In the genomic region with DNA sequence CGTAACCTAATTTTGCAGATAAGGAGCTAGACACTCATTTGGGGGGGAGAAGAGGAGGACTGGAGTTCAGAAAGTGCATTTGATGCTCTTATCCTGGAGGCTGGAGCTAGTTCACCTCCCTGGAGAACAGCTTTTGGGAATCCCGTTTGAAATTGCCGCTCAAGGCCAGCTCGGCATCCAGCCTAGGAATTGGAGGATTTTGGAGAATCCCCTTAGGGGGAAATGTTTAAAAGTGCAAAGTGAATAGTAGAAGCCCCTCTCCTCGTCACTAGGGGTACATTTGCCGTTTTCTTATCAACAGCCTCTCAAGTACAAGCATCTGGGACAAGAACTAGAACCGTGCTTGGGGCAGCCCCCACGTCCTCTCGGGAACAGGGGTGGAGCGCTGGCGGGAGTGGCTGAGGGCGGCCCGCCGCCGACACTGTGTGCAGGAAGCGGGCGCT, we compare ENCODE assay signal across 8 cellular contexts. TPM values are rescaled to one million over a fixed set of nuclear protein-coding genes. Genes with fewer than 3 reads are reported as not detected.
A peak's percentile ranks its signal among the peaks of the same experiment; 100 is the strongest.
DNase-seq lines count a peak whose midpoint lies in the region; ATAC-seq and TF ChIP-seq lines count a peak whose summit lies in the region.

No MANE protein-coding gene starts in this region.

- peak overlapping the region; percentile 86 to 94 (median 92) for H3K4me3 Mint-ChIP-seq in CD8-positive, alpha-beta memory T cell
- peak overlapping the region; percentile 94 to 99 (median 96) for H3K4me3 Mint-ChIP-seq in IgD-negative memory B cell

- H3K27me3 ChIP-seq in CD8-positive, alpha-beta memory T cell (ENCODE audit: insufficient read depth, low read length, poor library complexity, severe bottlenecking) = no peaks in the 10 kb centered on the region
- no peaks in the 10 kb centered on the region for H3K27me3 ChIP-seq in esophagus squamous epithelium
- no peaks in the 10 kb centered on the region for H3K27me3 ChIP-seq in neuron (ENCODE audit: insufficient read depth, low read length)

- H3K27ac ChIP-seq in CD8-positive, alpha-beta memory T cell (ENCODE audit: low read depth, low read length) = peak overlapping the region; percentile 99
- H3K27ac ChIP-seq in esophagus squamous epithelium = peak overlapping the region; percentile 94 to 100 (median 98)

- H3K27ac Mint-ChIP-seq in CD8-positive, alpha-beta memory T cell = peak overlapping the region; percentile 92 to 100 (median 99)
- H3K27ac Mint-ChIP-seq in IgD-negative memory B cell = peak overlapping the region; percentile 91 to 99 (median 99)

- POLR2A ChIA-PET in CD8-positive, alpha-beta memory T cell (lab: Charles Lee) = interaction anchor here (1.0 to 1.1 kb wide), 2 partner anchors 103 to 210 kb away, joined by 3 to 5 read pairs; no protein-coding TSS in a partner anchor
- POLR2A ChIA-PET in GM10248 (lab: Yijun Ruan, JAX) = no interaction called here

- peaks cover 0 to 25% (median 0%) of the 10 kb centered on the region in 3 donors for H3K36me3 Mint-ChIP-seq in CD8-positive, alpha-beta memory T cell
- H3K36me3 Mint-ChIP-seq in IgD-negative memory B cell = no peaks in the 10 kb centered on the region

- no peaks in the 10 kb centered on the region for H3K27me3 Mint-ChIP-seq in CD8-positive, alpha-beta memory T cell
- H3K27me3 Mint-ChIP-seq in IgD-negative memory B cell = no peaks in the 10 kb centered on the region

- no peak for TF ChIP-seq POLR2A in esophagus squamous epithelium (IDR thresholded peaks at IDR 0.05)

- peak in 2 of 5 donors; percentile 48 to 55 for DNase-seq in CD8-positive, alpha-beta memory T cell
- peak; percentile 61 to 70 for DNase-seq in activated CD4-positive, alpha-beta T cell treated with anti-CD3 and anti-CD28 coated beads, Interleukin-2, amount 50 U/mL, for 48 hours
- no peak for DNase-seq in esophagus squamous epithelium (lab: John Stamatoyannopoulos, UW)
- no peak for DNase-seq in NCI-H1105 (lab: John Stamatoyannopoulos, UW)
- no peak for DNase-seq in GM10248 (ENCODE audit: extremely low spot score)

- CTCF ChIA-PET in CD8-positive, alpha-beta memory T cell (lab: Charles Lee) = interaction anchor here (1.3 kb wide), 1 partner anchor 103 kb away, joined by 3 read pairs; no protein-coding TSS in a partner anchor
- CTCF ChIA-PET in GM10248 (lab: Yijun Ruan, JAX) = interaction anchor here (1.4 to 1.5 kb wide), 2 partner anchors 10 kb away, joined by 3 to 6 read pairs; no protein-coding TSS in a partner anchor

- 0 to 10% methylated on average over 5 to 6 of the region's 17 CpGs for WGBS in esophagus squamous epithelium, 2 donors

- H3K4me3 ChIP-seq in CD8-positive, alpha-beta memory T cell (ENCODE audit: low read length) = peak overlapping the region; percentile 87
- H3K4me3 ChIP-seq in esophagus squamous epithelium (peak overlapping the region; percentile 62 to 93 (median 82)), neuron (ENCODE audit: low read length) (peak overlapping the region; percentile 94)

- peaks cover 30% of the 10 kb centered on the region for H3K4me1 ChIP-seq in CD8-positive, alpha-beta memory T cell (ENCODE audit: insufficient read depth, low read length)
- peaks cover 0 to 43% (median 30%) of the 10 kb centered on the region in 3 donors for H3K4me1 ChIP-seq in esophagus squamous epithelium
- peaks cover 21% of the 10 kb centered on the region for H3K4me1 ChIP-seq in neuron (ENCODE audit: insufficient read depth, low read length)

- TF ChIP-seq CTCF in esophagus squamous epithelium (IDR thresholded peaks at IDR 0.05) (no peak), GM10248 (IDR thresholded peaks at IDR 0.05; ENCODE audit: control extremely low read depth, extremely low read depth, low read depth, missing control alignments) (no peak)

- H2AFZ ChIP-seq in neuron (ENCODE audit: low read depth, low read length) = peak overlapping the region; percentile 14

- H3K36me3 ChIP-seq in CD8-positive, alpha-beta memory T cell (ENCODE audit: insufficient read depth, low read length) = no peaks in the 10 kb centered on the region
- H3K36me3 ChIP-seq in esophagus squamous epithelium (peaks cover 0 to 8% (median 0%) of the 10 kb centered on the region in 3 donors), neuron (ENCODE audit: insufficient read depth, low read length) (no peaks in the 10 kb centered on the region)

- intact Hi-C loops in esophagus squamous epithelium (cut with DNase I) = no loop called here

- H3K4me1 Mint-ChIP-seq in CD8-positive, alpha-beta memory T cell = peaks cover 32 to 34% (median 34%) of the 10 kb centered on the region in 3 donors
- peaks cover 15 to 23% (median 21%) of the 10 kb centered on the region in 3 donors for H3K4me1 Mint-ChIP-seq in IgD-negative memory B cell

- no peaks in the 10 kb centered on the region for H3K9me3 ChIP-seq in CD8-positive, alpha-beta memory T cell (ENCODE audit: low read length)
- H3K9me3 ChIP-seq in esophagus squamous epithelium = no peaks in the 10 kb centered on the region
- no peaks in the 10 kb centered on the region for H3K9me3 ChIP-seq in neuron (ENCODE audit: low read length)

- ATAC-seq in GM19467 (IDR thresholded peaks at IDR 0.05; ENCODE audit: unreplicated experiment) = peak; percentile 24

- no peaks in the 10 kb centered on the region for H3K9me3 Mint-ChIP-seq in CD8-positive, alpha-beta memory T cell
- H3K9me3 Mint-ChIP-seq in IgD-negative memory B cell = no peaks in the 10 kb centered on the region

RNA-seq across cellular contexts. Expression of gene CNOT8, which starts 1.3 kb away (rescaled TPM):
- 10 to 100 TPM; 47.7 to 52.7 TPM for total RNA-seq in CD8-positive, alpha-beta memory T cell
- 154 TPM for polyA plus RNA-seq in CD8-positive, alpha-beta memory T cell
- polyA plus RNA-seq in IgD-negative memory B cell = 143 TPM
- total RNA-seq in esophagus squamous epithelium = 10 to 100 TPM; 32.8 to 55.0 (median 40.3) TPM

RNA-seq across cellular contexts. Expression of gene FAXDC2, which starts 6.7 kb away (rescaled TPM):
- total RNA-seq in CD8-positive, alpha-beta memory T cell = under 1 TPM in 1 of 2 experiments, not detected in 1; 0.18 TPM
- 1.0 TPM for polyA plus RNA-seq in CD8-positive, alpha-beta memory T cell
- polyA plus RNA-seq in IgD-negative memory B cell = 0.90 TPM
- 10 to 100 TPM in 2 of 4 donors, 1 to 10 TPM in 2; 1.6 to 30.1 (median 7.3) TPM for total RNA-seq in esophagus squamous epithelium

Comparison
In these comparisons a context has a peak if more than half of its experiments do, and no peak if none do; other contexts are left out.
1. DNase-seq: peak in activated CD4-positive, alpha-beta T cell treated with anti-CD3 and anti-CD28 coated beads, Interleukin-2, amount 50 U/mL, for 48 hours (2 of 2); none in esophagus squamous epithelium (single experiment), NCI-H1105 (single experiment) and GM10248 (single experiment).
2. Peak in every context shown above with its lines, with median percentiles within 50 percentile points of each other: H3K4me3 ChIP-seq.